In genomic region chr14:21071225-21072041, GRCh38 we compare ENCODE assay signal across 8 cellular contexts. TPM values are rescaled to one million over a fixed set of nuclear protein-coding genes. Genes with fewer than 3 reads are reported as not detected.
A peak's percentile ranks its signal among the peaks of the same experiment; 100 is the strongest.
DNase-seq lines count a peak whose midpoint lies in the region; ATAC-seq, FAIRE-seq and TF ChIP-seq lines count a peak whose summit lies in the region.

No MANE protein-coding gene starts in this region.

- no peak; the same call in 1 of the 2 replicates for TF ChIP-seq POLR2A in A549 (IDR thresholded peaks at IDR 0.05; ENCODE audit: low read length)

- ATAC-seq in A549 (peak; percentile 45 to 67), GM18498 (IDR thresholded peaks at IDR 0.05; ENCODE audit: unreplicated experiment) (peak; percentile 71), HG02852 (IDR thresholded peaks at IDR 0.05; ENCODE audit: unreplicated experiment) (peak; percentile 74)

- peak overlapping the region; percentile 65 for H3K4me3 Mint-ChIP-seq in T-helper 1 cell treated with Interleukin-12 subunit alpha and Interleukin-12 subunit beta and Interleukin-4 antibody, amounts not matched to agents 30 μg/mL and 1 μg/mL, for 36 hours

- peaks cover 34% of the 10 kb centered on the region for H4K20me1 ChIP-seq in smooth muscle cell (ENCODE audit: low read depth)

- H3K4me2 ChIP-seq in A549 (peak overlapping the region; percentile 99), smooth muscle cell (peak overlapping the region; percentile 99)

- H3K4me1 ChIP-seq in A549 = peaks cover 23% of the 10 kb centered on the region
- peaks cover 25% of the 10 kb centered on the region for H3K4me1 ChIP-seq in smooth muscle cell (ENCODE audit: low read depth)

- H3F3A ChIP-seq in smooth muscle cell (ENCODE audit: low read depth) = peaks cover 26% of the 10 kb centered on the region

- H3K9me3 ChIP-seq in A549 = no peaks in the 10 kb centered on the region
- no peaks in the 10 kb centered on the region for H3K9me3 ChIP-seq in smooth muscle cell (replicated peaks; ENCODE audit: low read depth)

- H3K4me1 Mint-ChIP-seq in T-helper 1 cell treated with Interleukin-12 subunit alpha and Interleukin-12 subunit beta and Interleukin-4 antibody, amounts not matched to agents 30 μg/mL and 1 μg/mL, for 36 hours (ENCODE audit: low read depth) = peaks cover 19% of the 10 kb centered on the region

- WGBS in A549 (ENCODE audit: missing lambda C conversion rate) = 72% methylated on average over 8 of the region's 37 CpGs
- under 1% methylated on average over 21 of the region's 37 CpGs for WGBS in smooth muscle cell (ENCODE audit: low lambda C conversion rate)

- H3K27me3 Mint-ChIP-seq in T-helper 1 cell treated with Interleukin-12 subunit alpha and Interleukin-12 subunit beta and Interleukin-4 antibody, amounts not matched to agents 30 μg/mL and 1 μg/mL, for 36 hours (ENCODE audit: low read depth) = peaks cover 68% of the 10 kb centered on the region

- no peak for TF ChIP-seq RAD21 in A549 (conservative IDR thresholded peaks at IDR 0.05 in 1 of 2, IDR thresholded peaks at IDR 0.05 in 1 of 2)

- FAIRE-seq in A549 (lab: Jason Lieb, UNC) = no peak

- peaks cover 41% of the 10 kb centered on the region for H3K79me2 ChIP-seq in smooth muscle cell (ENCODE audit: low read depth)

- DNase-seq in A549 (ENCODE audit: low read depth in 1 of 2, low spot score in 1 of 2) = peak; percentile 37 to 58
- peak; percentile 66 for DNase-seq in NCI-H146 treated with DMSO at 0.1 percent for 48 hours (lab: John Stamatoyannopoulos, UW; ENCODE audit: unreplicated experiment)
- peak; percentile 74 for DNase-seq in kidney glomerular epithelial cell (lab: John Stamatoyannopoulos, UW)
- peak; percentile 72 for DNase-seq in smooth muscle cell (lab: John Stamatoyannopoulos, UW; ENCODE audit: unreplicated experiment)

- H3K27me3 ChIP-seq in smooth muscle cell (ENCODE audit: low read depth) = no peaks in the 10 kb centered on the region

- no peaks in the 10 kb centered on the region for H3K9me3 Mint-ChIP-seq in T-helper 1 cell treated with Interleukin-12 subunit alpha and Interleukin-12 subunit beta and Interleukin-4 antibody, amounts not matched to agents 30 μg/mL and 1 μg/mL, for 36 hours

- H2AFZ ChIP-seq in smooth muscle cell (ENCODE audit: low read depth) = no peak overlapping the region

- peak overlapping the region; percentile 83 to 95 for H3K27ac ChIP-seq in A549
- H3K27ac ChIP-seq in cingulate gyrus (ENCODE audit: low read depth, low read length) = peak overlapping the region; percentile 95
- H3K27ac ChIP-seq in smooth muscle cell (ENCODE audit: low read depth) = peak overlapping the region; percentile 93

- POLR2A ChIA-PET in A549 (lab: Yijun Ruan, JAX) = interaction anchor here (0.6 to 2.2 kb wide), 9 partner anchors 12 to 101 kb away, joined by 3 to 10 read pairs (median 6); no protein-coding TSS in a partner anchor

- CTCF ChIA-PET in A549 (lab: Yijun Ruan, JAX) = interaction anchor here (0.5 to 15.5 kb wide), 20 partner anchors 9 to 442 kb away, joined by 3 to 369 read pairs (median 4); partner anchors contain the start of genes RNASE8, TMEM253 and ZNF219

- H3K36me3 ChIP-seq in smooth muscle cell (ENCODE audit: low read depth) = peaks cover 4% of the 10 kb centered on the region

- TF ChIP-seq CTCF in A549 (IDR thresholded peaks at IDR 0.05) = no peak
- no peak for TF ChIP-seq CTCF in smooth muscle cell (IDR thresholded peaks at IDR 0.05; ENCODE audit: borderline replicate concordance, insufficient read depth, poor library complexity, severe bottlenecking)

- peak overlapping the region; percentile 91 for H3K9ac ChIP-seq in smooth muscle cell (ENCODE audit: low read depth)

- TF ChIP-seq EP300 in A549 (IDR thresholded peaks at IDR 0.05) = no peak

- no peaks in the 10 kb centered on the region for H3K36me3 Mint-ChIP-seq in T-helper 1 cell treated with Interleukin-12 subunit alpha and Interleukin-12 subunit beta and Interleukin-4 antibody, amounts not matched to agents 30 μg/mL and 1 μg/mL, for 36 hours (ENCODE audit: low read depth)

- H3K4me3 ChIP-seq in A549 (peak overlapping the region; percentile 79), smooth muscle cell (peak overlapping the region; percentile 88)

- no peak overlapping the region for H3K27ac Mint-ChIP-seq in T-helper 1 cell treated with Interleukin-12 subunit alpha and Interleukin-12 subunit beta and Interleukin-4 antibody, amounts not matched to agents 30 μg/mL and 1 μg/mL, for 36 hours

TF ChIP-seq in A549, 52 proteins besides CTCF, POLR2A, EP300 and RAD21:
- no peak for TF ChIP-seq HOXB5 (CRISPR knock-in tag; IDR thresholded peaks at IDR 0.05)
- TF ChIP-seq FOXS1 (CRISPR knock-in tag; IDR thresholded peaks at IDR 0.05) = no peak
- TF ChIP-seq FOSB (CRISPR knock-in tag; IDR thresholded peaks at IDR 0.05) = no peak
- 0 out of 5 replicates have a peak, but pooled peaks of 1 of the 2 experiments have one; percentile 32 for TF ChIP-seq JUN (IDR thresholded peaks at IDR 0.05)

RNA-seq across cellular contexts. Expression of gene ARHGEF40, which starts 1.3 kb away (rescaled TPM):
- polyA plus RNA-seq in A549 (2011; rRNA removed) (7.8 and 12.9 TPM in 2 replicates), A549 (2017; fragmentation: RNase III; extraction: RNeasy Plus Mini Kit Qiagen cat#74134 plus additional on column Dnase treatment) (7.9 to 9.9 TPM (median 9.6 TPM) in 3 replicates), smooth muscle cell (67.8 and 73.5 TPM in 2 replicates)
- 11.9 and 15.3 TPM in 2 replicates for polyA plus RNA-seq in A549 (2012; cell fraction: cytosol; rRNA removed)
- 33.3 and 42.3 TPM in 2 replicates for polyA plus RNA-seq in A549 (2012; cell fraction: nucleus; rRNA removed)
- polyA minus RNA-seq in A549 (2011; rRNA and poly(A)+ RNA removed) = 17.8 and 19.7 TPM in 2 replicates
- total RNA-seq in smooth muscle cell = 53.1 and 74.4 TPM in 2 replicates

RNA-seq across cellular contexts. Expression of gene RNASE8, which starts 13.8 kb away (rescaled TPM):
- polyA plus RNA-seq in A549 (2011; rRNA removed) = not detected in 2 replicates
- polyA plus RNA-seq in A549 (2012; cell fraction: cytosol; rRNA removed) = not detected in 2 replicates
- not detected in 2 replicates for polyA plus RNA-seq in A549 (2012; cell fraction: nucleus; rRNA removed)
- not detected in 3 replicates for polyA plus RNA-seq in A549 (2017; fragmentation: RNase III; extraction: RNeasy Plus Mini Kit Qiagen cat#74134 plus additional on column Dnase treatment)
- polyA minus RNA-seq in A549 (2011; rRNA and poly(A)+ RNA removed) = not detected in 2 replicates
- total RNA-seq in smooth muscle cell = not detected in 2 replicates
- polyA plus RNA-seq in smooth muscle cell = not detected in 2 replicates

RNA-seq across cellular contexts. Expression of gene ZNF219, which starts 27.0 kb away (rescaled TPM):
- polyA plus RNA-seq in A549 (2011; rRNA removed) (17.3 and 18.5 TPM in 2 replicates), A549 (2017; fragmentation: RNase III; extraction: RNeasy Plus Mini Kit Qiagen cat#74134 plus additional on column Dnase treatment) (21.5 to 31.0 TPM (median 29.8 TPM) in 3 replicates), smooth muscle cell (8.8 and 12.6 TPM in 2 replicates)
- 27.7 and 44.4 TPM in 2 replicates for polyA plus RNA-seq in A549 (2012; cell fraction: cytosol; rRNA removed)
- polyA plus RNA-seq in A549 (2012; cell fraction: nucleus; rRNA removed) = 69.3 and 96.5 TPM in 2 replicates
- 14.0 and 17.0 TPM in 2 replicates for polyA minus RNA-seq in A549 (2011; rRNA and poly(A)+ RNA removed)
- total RNA-seq in smooth muscle cell = 10.0 and 15.2 TPM in 2 replicates

RNA-seq across cellular contexts. Expression of gene RNASE7, which starts 29.3 kb away (rescaled TPM):
- polyA plus RNA-seq in A549 (2011; rRNA removed) (not detected in 2 replicates), A549 (2017; fragmentation: RNase III; extraction: RNeasy Plus Mini Kit Qiagen cat#74134 plus additional on column Dnase treatment) (not detected in 3 replicates), smooth muscle cell (0.66 and 0.93 TPM in 2 replicates)
- polyA plus RNA-seq in A549 (2012; cell fraction: cytosol; rRNA removed) = not detected in 2 replicates
- polyA plus RNA-seq in A549 (2012; cell fraction: nucleus; rRNA removed) = not detected in 2 replicates
- polyA minus RNA-seq in A549 (2011; rRNA and poly(A)+ RNA removed) = not detected in 2 replicates
- 1.4 and 4.1 TPM in 2 replicates for total RNA-seq in smooth muscle cell

RNA-seq across cellular contexts. Expression of gene TMEM253, which starts 29.4 kb away (rescaled TPM):
- polyA plus RNA-seq in A549 (2011; rRNA removed) (0.81 and 1.0 TPM in 2 replicates), A549 (2017; fragmentation: RNase III; extraction: RNeasy Plus Mini Kit Qiagen cat#74134 plus additional on column Dnase treatment) (0.54 to 0.83 TPM (median 0.64 TPM) in 3 replicates), smooth muscle cell (0.41 TPM in 1 of 2 replicates, not detected in the other)
- polyA plus RNA-seq in A549 (2012; cell fraction: cytosol; rRNA removed) = 0.33 and 0.45 TPM in 2 replicates
- 0.55 and 0.61 TPM in 2 replicates for polyA plus RNA-seq in A549 (2012; cell fraction: nucleus; rRNA removed)
- 0.45 and 0.73 TPM in 2 replicates for polyA minus RNA-seq in A549 (2011; rRNA and poly(A)+ RNA removed)
- total RNA-seq in smooth muscle cell = 1.0 TPM in 1 of 2 replicates, not detected in the other

Comparison
In these comparisons a context has a peak if more than half of its experiments do, and no peak if none do; other contexts are left out.
1. Peak in every context shown above with its lines: DNase-seq, ATAC-seq, H3K4me3 ChIP-seq and H3K27ac ChIP-seq.